3 cellular contexts compared by ENCODE assay signal in genomic region chr10:104174136-104174535, GRCh38. TPM values are rescaled to one million over a fixed set of nuclear protein-coding genes. Genes with fewer than 3 reads are reported as not detected.
"Had no signal": no experiment of that assay in that cellular context is flagged by ENCODE, and none has a peak within 500 bp of the region (broad histone marks: within the 10 kb centered on the region; RNA-seq: fewer than 3 reads in every experiment).

No MANE protein-coding gene starts in this region.

RNA-seq across cellular contexts. Expression of gene CFAP43, which starts 58.0 kb away (rescaled TPM):
- total RNA-seq: left ventricle myocardium inferior, left ventricle myocardium superior, myocyte had no signal
